In the genomic region with DNA sequence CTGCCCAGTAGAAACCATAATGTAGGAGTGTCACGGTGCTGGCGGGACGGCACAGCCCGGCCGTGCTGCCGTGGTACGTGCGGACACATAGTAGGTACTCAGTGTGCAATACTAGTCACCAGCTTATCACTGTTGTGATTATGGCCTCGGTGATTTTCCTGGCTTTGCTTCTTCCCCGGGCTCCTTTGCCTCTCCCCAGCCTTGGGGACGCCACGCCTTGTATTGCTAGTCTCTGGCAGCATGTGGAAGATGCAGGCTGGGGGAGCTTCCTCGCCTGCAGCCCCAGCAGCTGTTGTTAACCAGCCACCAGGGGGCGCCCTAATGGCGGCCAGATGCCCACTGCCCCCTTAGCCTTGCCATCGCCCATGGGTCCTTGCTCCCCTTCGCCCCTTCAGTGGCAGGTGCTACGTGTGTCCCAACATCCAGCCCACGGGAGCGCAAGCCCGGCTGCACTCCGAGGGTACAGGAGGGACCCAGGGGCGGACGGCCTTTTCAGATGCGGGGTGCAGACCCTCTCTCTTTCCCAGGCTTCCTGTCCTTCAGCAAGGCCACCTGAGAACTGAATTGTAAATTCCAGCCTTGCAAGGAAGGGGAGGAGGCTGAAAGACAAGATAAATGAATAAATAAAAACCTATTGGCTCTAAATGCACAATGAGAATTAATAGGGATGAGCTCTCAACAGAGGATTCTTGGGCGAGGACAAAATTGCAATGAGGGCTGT, we compare ENCODE assay signal across 7 cellular contexts. TPM values are rescaled to one million over a fixed set of nuclear protein-coding genes. Genes with fewer than 3 reads are reported as not detected.
DNase-seq lines count a peak whose midpoint lies in the region; ATAC-seq and TF ChIP-seq lines count a peak whose summit lies in the region.

No MANE protein-coding gene starts in this region.

- peaks cover 10% of the 10 kb centered on the region for H3K36me3 Mint-ChIP-seq in brain

- no peak overlapping the region for H3K4me3 ChIP-seq in kidney epithelial cell (ENCODE audit: low read depth, low read length)

- peak overlapping the region in 1 of 5 experiments; percentile 20 for H3K4me3 Mint-ChIP-seq in brain

- no peak overlapping the region for H3K27ac ChIP-seq in VCaP

- H3K27me3 ChIP-seq in kidney epithelial cell (ENCODE audit: control insufficient read depth, insufficient read depth, low read length): peaks cover 62% of the 10 kb centered on the region

- H3K4me1 Mint-ChIP-seq in brain: peaks cover 45% of the 10 kb centered on the region

- peak; percentile 73 for DNase-seq in GM10266 (ENCODE audit: extremely low spot score)
- peak; percentile 65 for DNase-seq in NCI-H1092 treated with DMSO at 0.1 percent for 48 hours (lab: John Stamatoyannopoulos, UW)
- no peak for DNase-seq in kidney epithelial cell (ENCODE audit: low read depth)
- DNase-seq in stimulated activated CD4-positive, alpha-beta T cell treated with anti-CD3 and anti-CD28 coated beads, TNF-alpha, amount 100 ng/mL, for 48 hours (ENCODE audit: low read depth in 3 of 3): peak; percentile 19 to 51 (median 29)

- peak; percentile 88 for TF ChIP-seq CTCF in GM10266 (IDR thresholded peaks at IDR 0.05; ENCODE audit: control insufficient read depth, insufficient read depth, low read depth, missing control alignments)
- peak; percentile 90 for TF ChIP-seq CTCF in VCaP (conservative IDR thresholded peaks at IDR 0.05)
- TF ChIP-seq CTCF in brain (conservative IDR thresholded peaks at IDR 0.05): peak; percentile 74 to 91
- peak; percentile 87 for TF ChIP-seq CTCF in kidney epithelial cell (IDR thresholded peaks at IDR 0.05; ENCODE audit: insufficient read depth, low read length, poor library complexity, severe bottlenecking)

- peaks cover 0 to 14% (median 7%) of the 10 kb centered on the region in 5 experiments for H3K9me3 Mint-ChIP-seq in brain

- ATAC-seq in GM21526 (IDR thresholded peaks at IDR 0.05; ENCODE audit: low FRiP score, unreplicated experiment): no peak

- no peaks in the 10 kb centered on the region for H3K36me3 ChIP-seq in kidney epithelial cell (ENCODE audit: control insufficient read depth, insufficient read depth, low read length)

- H3K27me3 Mint-ChIP-seq in brain: peaks cover 36% of the 10 kb centered on the region

- peak overlapping the region in 3 of 5 experiments; percentile 38 to 76 (median 60) for H3K27ac Mint-ChIP-seq in brain

RNA-seq across cellular contexts. Expression of a gene that starts 8.0 kb away (rescaled TPM):
- polyA plus RNA-seq in brain (ENCODE audit: insufficient read depth, low read depth, low replicate concordance): 8.9 TPM
- total RNA-seq in kidney epithelial cell: 0.42 and 0.89 TPM in 2 replicates
